27 cellular contexts compared by ENCODE assay signal in genomic region chr11:68867067-68867466, GRCh38.
"Had no signal": no experiment of that assay in that cellular context is flagged by ENCODE, and none has a peak within 500 bp of the region (broad histone marks: within the 10 kb centered on the region; RNA-seq: fewer than 3 reads in every experiment).

No MANE protein-coding gene starts in this region.

- H3K4me3 Mint-ChIP-seq: dendritic cell treated with granulocyte-macrophage colony-stimulating factor and Interleukin-4, amounts not matched to agents 40 ng/mL and 50 ng/mL, for 4 days; endodermal cell; naive thymus-derived CD8-positive, alpha-beta T cell; nephron progenitor cell; stimulated activated effector memory CD8-positive, alpha-beta T cell treated with anti-CD3 and anti-CD28 coated beads, Interleukin-12 subunit alpha, Interleukin-12 subunit beta, amount 100 ng/mL, for 72 hours; type B pancreatic cell had no signal

- H3K9me3 ChIP-seq: colonic mucosa, gastroesophageal sphincter, psoas muscle, right lobe of liver, testis, uterus had no signal

- H3K27ac ChIP-seq: colonic mucosa, epithelial cell of prostate, foreskin keratinocyte, gastroesophageal sphincter, lower lobe of right lung, psoas muscle, right lobe of liver, testis, tibial artery, uterus had no signal

- H3K36me3 Mint-ChIP-seq: stimulated activated effector memory CD8-positive, alpha-beta T cell treated with anti-CD3 and anti-CD28 coated beads, Interleukin-12 subunit alpha, Interleukin-12 subunit beta, amount 100 ng/mL, for 72 hours had no signal

- H3K4me3 ChIP-seq: colonic mucosa, gastroesophageal sphincter, lower lobe of right lung, psoas muscle, right lobe of liver, smooth muscle cell, testis, tibial artery, uterus had no signal

- DNase-seq: colonic mucosa; effector CD8-positive, alpha-beta T cell; endodermal cell; foreskin keratinocyte; hypothalamus; left ventricle myocardium superior; lower lobe of right lung; naive thymus-derived CD8-positive, alpha-beta T cell; nephron progenitor cell; nucleus accumbens; psoas muscle; stimulated activated CD4-positive, alpha-beta T cell treated with anti-CD3 and anti-CD28 coated beads, Interleukin-2, amount 100 ng/mL, for 24 hours; stimulated activated CD4-positive, alpha-beta T cell treated with anti-CD3 and anti-CD28 coated beads, Interleukin-4, amount 100 ng/mL, for 24 hours; stimulated activated naive CD4-positive, alpha-beta T cell treated with Interleukin-2 at 50 U/mL for 16 hours; substantia nigra; testis; tibial artery; uterus had no signal

- H3K9me3 Mint-ChIP-seq: stimulated activated effector memory CD8-positive, alpha-beta T cell treated with anti-CD3 and anti-CD28 coated beads, Interleukin-12 subunit alpha, Interleukin-12 subunit beta, amount 100 ng/mL, for 72 hours had no signal

- ATAC-seq: esophagus mucosa; foreskin keratinocyte; gastroesophageal sphincter; left ventricle myocardium superior; lower lobe of right lung; naive thymus-derived CD8-positive, alpha-beta T cell; psoas muscle; right lobe of liver; stimulated activated effector memory CD8-positive, alpha-beta T cell treated with anti-CD3 and anti-CD28 coated beads, Interleukin-12 subunit alpha, Interleukin-12 subunit beta, amount 100 ng/mL, for 72 hours had no signal

- FAIRE-seq: keratinocyte had no signal

- H3K36me3 ChIP-seq: colonic mucosa, gastroesophageal sphincter, lower lobe of right lung, right lobe of liver, tibial artery, uterus had no signal

- H3K4me1 ChIP-seq: colonic mucosa, foreskin keratinocyte, psoas muscle, right lobe of liver, uterus had no signal

- H3K27ac Mint-ChIP-seq: dendritic cell treated with granulocyte-macrophage colony-stimulating factor and Interleukin-4, amounts not matched to agents 40 ng/mL and 50 ng/mL, for 4 days; endodermal cell; naive thymus-derived CD8-positive, alpha-beta T cell; nephron progenitor cell; stimulated activated effector memory CD8-positive, alpha-beta T cell treated with anti-CD3 and anti-CD28 coated beads, Interleukin-12 subunit alpha, Interleukin-12 subunit beta, amount 100 ng/mL, for 72 hours; type B pancreatic cell had no signal

- H3K4me2 ChIP-seq: smooth muscle cell had no signal

- H3K27me3 ChIP-seq: colonic mucosa, foreskin keratinocyte, gastroesophageal sphincter, right lobe of liver, testis, tibial artery, uterus had no signal
